In genomic region chr7:99314504-99314903, GRCh38 we compare ENCODE assay signal across 1 cellular context.
TF ChIP-seq lines count a peak whose summit lies in the region.

No MANE protein-coding gene starts in this region.

TF ChIP-seq in H1, 55 proteins besides CTCF, POLR2A, EP300 and RAD21 (continued from another document):
- TF ChIP-seq USF2 (IDR thresholded peaks at IDR 0.05; ENCODE audit: low read length) (no peak), SUZ12 (IDR thresholded peaks at IDR 0.05; ENCODE audit: low read length) (no peak), CTBP2 (IDR thresholded peaks at IDR 0.05; ENCODE audit: borderline replicate concordance, insufficient read depth, insufficient read length, low read length) (no peak)
